Comparison of ENCODE assay signal across 1 cellular context in the genomic region with DNA sequence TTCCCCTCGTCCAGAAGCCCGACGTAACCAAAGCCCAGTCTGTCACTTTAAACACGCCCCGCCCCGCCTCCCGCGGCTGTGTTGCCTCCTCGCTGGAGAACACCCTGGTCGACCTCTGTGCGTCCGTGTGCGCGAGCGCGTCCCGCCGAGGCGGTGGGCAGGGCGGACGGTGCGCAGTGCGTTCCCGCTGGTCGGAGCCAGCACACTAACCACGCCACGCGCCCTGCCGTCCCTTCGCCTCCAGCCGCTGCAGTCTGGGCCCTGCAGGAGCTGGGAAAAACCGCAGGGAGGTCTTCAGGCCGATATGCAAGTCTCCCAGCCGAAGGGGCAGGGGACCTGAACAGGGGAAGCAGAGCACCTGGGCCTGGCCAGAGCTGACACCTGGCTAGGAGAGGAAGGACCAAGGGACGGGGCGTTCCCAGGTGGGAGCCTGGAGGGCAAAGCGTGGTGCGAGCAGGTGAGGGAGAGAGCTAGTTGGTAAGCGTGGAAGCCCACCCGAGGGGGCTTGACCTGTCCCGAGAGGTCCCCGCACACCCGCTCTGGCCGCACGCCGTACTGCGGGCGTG.
TF ChIP-seq lines count a peak whose summit lies in the region.

No MANE protein-coding gene starts in this region.

TF ChIP-seq in SK-N-SH, 30 proteins besides CTCF, POLR2A, EP300 and RAD21 (continued from another document):
- TF ChIP-seq TAF1 (IDR thresholded peaks at IDR 0.05; ENCODE audit: borderline replicate concordance, low read depth, low read length) (peak; percentile 44; the same call in 1 of the 2 replicates), RCOR1 (IDR thresholded peaks at IDR 0.05; ENCODE audit: low read length) (peak; percentile 11; the same call in 1 of the 2 replicates), MAX (IDR thresholded peaks at IDR 0.05; ENCODE audit: low read depth) (peak; percentile 74; the same call in 1 of the 2 replicates), POLR2AphosphoS5 (IDR thresholded peaks at IDR 0.05; ENCODE audit: low read depth, low read length) (peak; percentile 73), TEAD4 (IDR thresholded peaks at IDR 0.05; ENCODE audit: borderline replicate concordance, insufficient read depth) (no peak), PBX3 (IDR thresholded peaks at IDR 0.05) (no peak; the same call in 1 of the 2 replicates), RFX5 (IDR thresholded peaks at IDR 0.05; ENCODE audit: low read length) (no peak), GABPA (IDR thresholded peaks at IDR 0.05; ENCODE audit: low read depth) (no peak), SIN3A (IDR thresholded peaks at IDR 0.05; ENCODE audit: borderline replicate concordance, low read depth, low read length) (no peak; the same call in 1 of the 2 replicates), MXI1 (IDR thresholded peaks at IDR 0.05; ENCODE audit: low read depth, low read length) (peak; percentile 73; the same call in 1 of the 2 replicates)
- TF ChIP-seq, protein P1, sequence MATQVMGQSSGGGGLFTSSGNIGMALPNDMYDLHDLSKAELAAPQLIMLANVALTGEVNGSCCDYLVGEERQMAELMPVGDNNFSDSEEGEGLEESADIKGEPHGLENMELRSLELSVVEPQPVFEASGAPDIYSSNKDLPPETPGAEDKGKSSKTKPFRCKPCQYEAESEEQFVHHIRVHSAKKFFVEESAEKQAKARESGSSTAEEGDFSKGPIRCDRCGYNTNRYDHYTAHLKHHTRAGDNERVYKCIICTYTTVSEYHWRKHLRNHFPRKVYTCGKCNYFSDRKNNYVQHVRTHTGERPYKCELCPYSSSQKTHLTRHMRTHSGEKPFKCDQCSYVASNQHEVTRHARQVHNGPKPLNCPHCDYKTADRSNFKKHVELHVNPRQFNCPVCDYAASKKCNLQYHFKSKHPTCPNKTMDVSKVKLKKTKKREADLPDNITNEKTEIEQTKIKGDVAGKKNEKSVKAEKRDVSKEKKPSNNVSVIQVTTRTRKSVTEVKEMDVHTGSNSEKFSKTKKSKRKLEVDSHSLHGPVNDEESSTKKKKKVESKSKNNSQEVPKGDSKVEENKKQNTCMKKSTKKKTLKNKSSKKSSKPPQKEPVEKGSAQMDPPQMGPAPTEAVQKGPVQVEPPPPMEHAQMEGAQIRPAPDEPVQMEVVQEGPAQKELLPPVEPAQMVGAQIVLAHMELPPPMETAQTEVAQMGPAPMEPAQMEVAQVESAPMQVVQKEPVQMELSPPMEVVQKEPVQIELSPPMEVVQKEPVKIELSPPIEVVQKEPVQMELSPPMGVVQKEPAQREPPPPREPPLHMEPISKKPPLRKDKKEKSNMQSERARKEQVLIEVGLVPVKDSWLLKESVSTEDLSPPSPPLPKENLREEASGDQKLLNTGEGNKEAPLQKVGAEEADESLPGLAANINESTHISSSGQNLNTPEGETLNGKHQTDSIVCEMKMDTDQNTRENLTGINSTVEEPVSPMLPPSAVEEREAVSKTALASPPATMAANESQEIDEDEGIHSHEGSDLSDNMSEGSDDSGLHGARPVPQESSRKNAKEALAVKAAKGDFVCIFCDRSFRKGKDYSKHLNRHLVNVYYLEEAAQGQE (IDR thresholded peaks at IDR 0.05; ENCODE audit: low read depth, low read length): no peak
